In genomic region chr6:155077784-155078183, GRCh38 we compare ENCODE assay signal across 21 cellular contexts.
A peak's percentile ranks its signal among the peaks of the same experiment; 100 is the strongest.
DNase-seq lines count a peak whose midpoint lies in the region; ATAC-seq, FAIRE-seq and TF ChIP-seq lines count a peak whose summit lies in the region.
"Had no signal": no experiment of that assay in that cellular context is flagged by ENCODE, and none has a peak within 500 bp of the region (broad histone marks: within the 10 kb centered on the region; RNA-seq: fewer than 3 reads in every experiment).

No MANE protein-coding gene starts in this region.

- DNase-seq in amniotic epithelial cell (ENCODE audit: low read depth) (peak; percentile 39), osteoblast (ENCODE audit: insufficient read length, low spot score, missing footprints) (no peak), substantia nigra (lab: John Stamatoyannopoulos, UW) (no peak), HTR-8/SVneo (ENCODE audit: insufficient read length, low spot score) (no peak), MG63 (no peak)
- DNase-seq: activated CD8-positive, alpha-beta memory T cell treated with anti-CD3 and anti-CD28 coated beads, Interleukin-2, amount 10 ng/mL, durations not matched to agents 7 days and 5 days; activated naive CD4-positive, alpha-beta T cell treated with anti-CD3 and anti-CD28 coated beads, Interleukin-2, amount 10 ng/mL, durations not matched to agents 7 days and 5 days; central memory CD4-positive, alpha-beta T cell; heart left ventricle; left cardiac atrium; MM.1S; NCI-H2171; SK-N-SH; stimulated activated naive CD4-positive, alpha-beta T cell treated with Interleukin-2 at 50 U/mL for 16 hours had no signal

- H3K79me2 ChIP-seq in ACC112 (ENCODE audit: control insufficient read depth, insufficient read depth, low read length, unreplicated experiment) (no peaks in the 10 kb centered on the region), osteoblast (ENCODE audit: insufficient read depth, low read length) (no peaks in the 10 kb centered on the region)

- H3K27ac ChIP-seq in ACC112 (ENCODE audit: low read depth, low read length) (peak overlapping the region; percentile 68), KOPT-K1 (ENCODE audit: low read depth, low read length, poor library complexity, severe bottlenecking) (peak overlapping the region; percentile 46), osteoblast (ENCODE audit: low read depth, low read length) (peak overlapping the region; percentile 61), substantia nigra (ENCODE audit: low read depth, low read length, poor library complexity, severe bottlenecking) (no peak overlapping the region)
- H3K27ac ChIP-seq: A549, heart left ventricle, right atrium auricular region, VCaP had no signal

- no peak for TF ChIP-seq CTCF in osteoblast (IDR thresholded peaks at IDR 0.05; ENCODE audit: extremely low read depth, low read depth, low read length)

- no peak overlapping the region for H3K4me2 ChIP-seq in osteoblast (ENCODE audit: insufficient read depth, low read length)
- H3K4me2 ChIP-seq: A549, SK-N-SH had no signal

- peak overlapping the region; percentile 21; the same call in 1 of the 2 replicates for H3K4me3 ChIP-seq in ACC112 (ENCODE audit: low read depth, low read length)
- H3K4me3 ChIP-seq in osteoblast (ENCODE audit: insufficient read depth, low read length): no peak overlapping the region
- H3K4me3 ChIP-seq in MG63: no peak overlapping the region
- H3K4me3 ChIP-seq: A549, HAP-1, heart left ventricle, right atrium auricular region had no signal

- peak overlapping the region; percentile 14 for H2AFZ ChIP-seq in ACC112 (ENCODE audit: low read length, unreplicated experiment)
- H2AFZ ChIP-seq in osteoblast (ENCODE audit: low read length): no peak overlapping the region

- H3K27me3 ChIP-seq in ACC112 (ENCODE audit: insufficient read depth, low read length) (no peaks in the 10 kb centered on the region), osteoblast (ENCODE audit: insufficient read depth, low read length) (no peaks in the 10 kb centered on the region), MG63 (no peaks in the 10 kb centered on the region)
- H3K27me3 ChIP-seq: heart left ventricle, right atrium auricular region had no signal

- no peak for FAIRE-seq in HTR-8/SVneo (lab: Jason Lieb, UNC)
- FAIRE-seq: A549 had no signal

- no peak for ATAC-seq in HG03097 (IDR thresholded peaks at IDR 0.05; ENCODE audit: low FRiP score, unreplicated experiment)
- ATAC-seq: A549; activated CD8-positive, alpha-beta memory T cell treated with anti-CD3 and anti-CD28 coated beads, Interleukin-2, amount 10 ng/mL, durations not matched to agents 7 days and 5 days had no signal

- H4K20me1 ChIP-seq in osteoblast (ENCODE audit: insufficient read depth, low read length): no peaks in the 10 kb centered on the region

- H3K9me3 ChIP-seq in KOPT-K1 (ENCODE audit: insufficient read depth, low read length, poor library complexity, severe bottlenecking) (no peaks in the 10 kb centered on the region), osteoblast (ENCODE audit: low read depth, low read length) (no peaks in the 10 kb centered on the region), MG63 (no peaks in the 10 kb centered on the region)
- H3K9me3 ChIP-seq: A549, HAP-1, heart left ventricle, right atrium auricular region, SK-N-SH had no signal

- H3K36me3 ChIP-seq in ACC112 (ENCODE audit: insufficient read depth, low read length) (no peaks in the 10 kb centered on the region), KOPT-K1 (ENCODE audit: insufficient read depth, low read length) (no peaks in the 10 kb centered on the region), osteoblast (ENCODE audit: insufficient read depth, low read length) (no peaks in the 10 kb centered on the region), MG63 (no peaks in the 10 kb centered on the region)
- H3K36me3 ChIP-seq: HAP-1, heart left ventricle, right atrium auricular region had no signal

- peaks cover 14% of the 10 kb centered on the region for H3K4me1 ChIP-seq in ACC112 (ENCODE audit: control insufficient read depth, insufficient read depth, low read length, unreplicated experiment)
- peaks cover 5% of the 10 kb centered on the region for H3K4me1 ChIP-seq in osteoblast (ENCODE audit: insufficient read depth, low read length)
- H3K4me1 ChIP-seq: A549, right atrium auricular region had no signal
